In the genomic region with DNA sequence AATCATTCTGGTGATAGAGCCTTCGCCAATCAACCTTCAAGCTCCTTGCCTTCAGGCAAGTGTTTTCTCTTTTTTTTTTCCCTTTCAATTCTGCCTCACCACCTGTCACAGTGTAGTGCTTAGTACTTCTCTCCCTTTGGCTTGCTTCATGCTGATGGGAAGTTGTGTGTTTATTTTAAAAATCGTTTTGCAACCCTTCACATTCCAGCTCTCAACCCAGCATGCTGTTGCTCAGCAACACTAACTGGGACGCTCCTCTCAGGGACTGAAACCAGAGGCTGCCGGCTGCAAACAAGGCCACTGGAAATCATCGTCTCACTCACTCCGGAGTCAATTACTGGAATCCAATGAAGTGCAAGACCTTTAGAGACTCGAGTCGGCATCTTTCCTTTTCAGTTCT, we compare ENCODE assay signal across 9 cellular contexts.
DNase-seq lines count a peak whose midpoint lies in the region; ATAC-seq and TF ChIP-seq lines count a peak whose summit lies in the region.
"Had no signal": no experiment of that assay in that cellular context is flagged by ENCODE, and none has a peak within 500 bp of the region (broad histone marks: within the 10 kb centered on the region; RNA-seq: fewer than 3 reads in every experiment).

No MANE protein-coding gene starts in this region.

- H3K4me3 ChIP-seq in dorsolateral prefrontal cortex (peak overlapping the region in 40 of 59 donors; percentile 2 to 47 (median 22)), HAP-1 (no peak overlapping the region)
- H3K4me3 ChIP-seq: PC-9 had no signal

- H3K27me3 ChIP-seq in dorsolateral prefrontal cortex (no peaks in the 10 kb centered on the region), HAP-1 (ENCODE audit: low read depth) (no peaks in the 10 kb centered on the region)

- POLR2A ChIA-PET in activated CD4-positive, alpha-beta memory T cell treated with anti-CD3 and anti-CD28 coated beads, Interleukin-2, amount 10 ng/mL, durations not matched to agents 7 days and 5 days (lab: Charles Lee), result no interaction called here

- H3K4me1 ChIP-seq in HAP-1, result no peaks in the 10 kb centered on the region; the same call in 1 of the 2 replicates

- no peak for TF ChIP-seq CTCF in AG09319 (IDR thresholded peaks at IDR 0.05; ENCODE audit: low read depth, low read length)
- TF ChIP-seq CTCF in dorsolateral prefrontal cortex (IDR thresholded peaks at IDR 0.05 in 54 of 56, conservative IDR thresholded peaks at IDR 0.05 in 2 of 56; ENCODE audit: low read depth in 1 of 56, partially characterized antibody in 56 of 56), result no peak

- H3K9me3 ChIP-seq in HAP-1, result no peaks in the 10 kb centered on the region

- no peaks in the 10 kb centered on the region for H3K36me3 Mint-ChIP-seq in activated CD4-positive, alpha-beta memory T cell treated with anti-CD3 and anti-CD28 coated beads, Interleukin-2, amount 10 ng/mL, durations not matched to agents 7 days and 5 days (ENCODE audit: low read depth)

- CTCF ChIA-PET in activated CD4-positive, alpha-beta memory T cell treated with anti-CD3 and anti-CD28 coated beads, Interleukin-2, amount 10 ng/mL, durations not matched to agents 7 days and 5 days (lab: Charles Lee), result no interaction called here

- no peaks in the 10 kb centered on the region for H3K27me3 Mint-ChIP-seq in activated CD4-positive, alpha-beta memory T cell treated with anti-CD3 and anti-CD28 coated beads, Interleukin-2, amount 10 ng/mL, durations not matched to agents 7 days and 5 days

- peaks cover 18% of the 10 kb centered on the region for H3K9me3 Mint-ChIP-seq in activated CD4-positive, alpha-beta memory T cell treated with anti-CD3 and anti-CD28 coated beads, Interleukin-2, amount 10 ng/mL, durations not matched to agents 7 days and 5 days

- no peak for ATAC-seq in GM21576 (IDR thresholded peaks at IDR 0.05; ENCODE audit: unreplicated experiment)

- H3K27ac Mint-ChIP-seq in activated CD4-positive, alpha-beta memory T cell treated with anti-CD3 and anti-CD28 coated beads, Interleukin-2, amount 10 ng/mL, durations not matched to agents 7 days and 5 days, result no peak overlapping the region

- no peak overlapping the region for H3K4me3 Mint-ChIP-seq in activated CD4-positive, alpha-beta memory T cell treated with anti-CD3 and anti-CD28 coated beads, Interleukin-2, amount 10 ng/mL, durations not matched to agents 7 days and 5 days

- H3K36me3 ChIP-seq in HAP-1 (replicated peaks), result no peaks in the 10 kb centered on the region

- DNase-seq in AG09319 (ENCODE audit: extremely low read depth, low read depth), result peak; percentile 75
- peak; percentile 87 for DNase-seq in NCI-H2029 (lab: John Stamatoyannopoulos, UW)
- peak in 7 of 10 donors; percentile 4 to 69 (median 57) for DNase-seq in dorsolateral prefrontal cortex
- peak; percentile 47 for DNase-seq in middle frontal gyrus (ENCODE audit: extremely low spot score, low spot score)
- no peak for DNase-seq in activated CD4-positive, alpha-beta memory T cell treated with anti-CD3 and anti-CD28 coated beads, Interleukin-2, amount 10 ng/mL, durations not matched to agents 7 days and 5 days
- no peak for DNase-seq in stimulated activated naive CD4-positive, alpha-beta T cell treated with Interleukin-2 at 50 U/mL for 16 hours (lab: John Stamatoyannopoulos, UW)
- no peak for DNase-seq in HAP-1 (ENCODE audit: low spot score in 2 of 2)

- H3K4me1 Mint-ChIP-seq in activated CD4-positive, alpha-beta memory T cell treated with anti-CD3 and anti-CD28 coated beads, Interleukin-2, amount 10 ng/mL, durations not matched to agents 7 days and 5 days, result no peaks in the 10 kb centered on the region

- H3K27ac ChIP-seq in dorsolateral prefrontal cortex, result peak overlapping the region in 41 of 59 donors; percentile 0 to 81 (median 45)
- H3K27ac ChIP-seq: PC-9 had no signal

- intact Hi-C loops in dorsolateral prefrontal cortex (cut with DNase I), result no loop called here

- in situ Hi-C loops in HAP-1 (cut with MboI; ENCODE audit: low sequenced_read_pairs), result no loop called here

Comparison
In these comparisons a context has a peak if more than half of its experiments do, and no peak if none do; other contexts are left out.
1. DNase-seq: peak in AG09319 (single experiment), NCI-H2029 (single experiment), dorsolateral prefrontal cortex (7 of 10) and middle frontal gyrus (single experiment); none in activated CD4-positive, alpha-beta memory T cell treated with anti-CD3 and anti-CD28 coated beads, Interleukin-2, amount 10 ng/mL, durations not matched to agents 7 days and 5 days (single experiment), stimulated activated naive CD4-positive, alpha-beta T cell treated with Interleukin-2 at 50 U/mL for 16 hours (single experiment) and HAP-1 (0 of 2).